8 cellular contexts compared by ENCODE assay signal in the genomic region with DNA sequence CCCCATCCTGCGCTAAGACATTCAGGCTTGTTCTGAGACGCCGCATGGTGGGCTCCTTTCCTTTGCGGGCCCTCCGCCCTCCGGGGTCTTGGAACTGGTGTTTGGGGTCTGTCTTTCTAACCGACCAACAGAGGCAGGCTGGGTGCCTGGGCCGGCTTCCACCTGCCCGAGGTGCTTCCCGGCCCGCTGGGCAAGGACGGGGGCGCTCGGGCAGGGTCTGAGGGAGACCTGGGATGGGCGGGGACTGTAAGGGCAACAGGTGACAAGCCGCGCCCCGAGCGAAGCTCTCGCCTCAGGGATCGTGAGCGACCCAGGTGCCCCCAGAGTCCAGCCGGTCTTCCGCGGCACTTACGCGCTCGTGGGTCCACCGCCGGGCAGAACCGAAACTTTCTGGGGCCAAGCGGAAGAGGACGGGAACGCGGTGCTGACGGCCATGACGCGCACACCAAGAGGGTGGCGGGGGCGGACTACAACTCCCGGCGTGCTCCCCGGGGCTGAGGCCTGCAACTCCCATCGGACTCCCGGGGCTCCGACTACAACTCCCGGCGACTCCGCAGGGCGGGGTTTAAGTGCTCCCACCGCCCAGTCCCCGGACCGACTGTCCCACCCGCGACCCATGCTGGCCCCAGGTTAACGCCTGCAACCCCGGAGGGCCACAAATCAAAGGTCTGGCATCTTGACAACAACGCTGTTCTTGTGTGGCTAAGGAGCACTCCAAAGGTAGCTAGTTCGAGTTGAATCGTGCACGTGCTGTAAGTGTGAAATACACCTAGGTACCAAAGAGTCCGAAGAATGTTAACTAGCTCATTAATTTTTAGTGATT. TPM values are rescaled to one million over a fixed set of nuclear protein-coding genes. Genes with fewer than 3 reads are reported as not detected.
A peak's percentile ranks its signal among the peaks of the same experiment; 100 is the strongest.
DNase-seq lines count a peak whose midpoint lies in the region; ATAC-seq and TF ChIP-seq lines count a peak whose summit lies in the region.

A gene (minus strand): TSS at position 455 of the 823 bp plus-strand sequence. CDS start 10,914 bp downstream, outside the sequence.

- peak within 1 kb of the TSS; percentile 88 to 99 (median 93) for H3K27ac ChIP-seq in BLaER1 treated with 17β-estradiol and CSF1 and Interleukin-3, amounts not matched to agents 10 nM and 100 nM
- H3K27ac ChIP-seq in duodenal mucosa (ENCODE audit: low read depth, low read length): peak within 1 kb of the TSS; percentile 88
- H3K27ac ChIP-seq in right lobe of liver: peak within 1 kb of the TSS; percentile 87 to 97 (median 97)

- peak within 1 kb of the TSS; percentile 93 for H3K27ac Mint-ChIP-seq in activated CD4-positive, alpha-beta memory T cell treated with anti-CD3 and anti-CD28 coated beads, Interleukin-2, amount 10 ng/mL, durations not matched to agents 7 days and 5 days

- peak; percentile 86 for TF ChIP-seq POLR2A in right lobe of liver (IDR thresholded peaks at IDR 0.05)

- peak within 1 kb of the TSS; percentile 86 to 98 (median 94) for H3K9ac ChIP-seq in BLaER1 treated with 17β-estradiol and CSF1 and Interleukin-3, amounts not matched to agents 10 nM and 100 nM
- H3K9ac ChIP-seq in duodenal mucosa (ENCODE audit: low read depth in 1 of 2, low read length in 2 of 2): peak within 1 kb of the TSS; percentile 80 to 89

- H3K4me1 ChIP-seq in BLaER1 treated with 17β-estradiol and CSF1 and Interleukin-3, amounts not matched to agents 10 nM and 100 nM: peaks cover 41 to 56% (median 43%) of the 10 kb centered on the region in 10 experiments
- H3K4me1 ChIP-seq in duodenal mucosa (ENCODE audit: control insufficient read depth in 1 of 2, insufficient read depth in 2 of 2, low read length in 2 of 2): peaks cover 20 to 34% of the 10 kb centered on the region in 2 donors
- H3K4me1 ChIP-seq in right lobe of liver: peaks cover 0 to 31% (median 14%) of the 10 kb centered on the region in 4 donors

- intact Hi-C loops in right lobe of liver (cut with DNase I): no loop called here

- no peaks in the 10 kb centered on the region for H3K9me3 ChIP-seq in BLaER1 treated with 17β-estradiol and CSF1 and Interleukin-3, amounts not matched to agents 10 nM and 100 nM (replicated peaks in 1 of 11)
- no peaks in the 10 kb centered on the region for H3K9me3 ChIP-seq in duodenal mucosa (ENCODE audit: control insufficient read depth in 1 of 2, low read length in 2 of 2)
- H3K9me3 ChIP-seq in right lobe of liver: no peaks in the 10 kb centered on the region

- POLR2A ChIA-PET in activated CD4-positive, alpha-beta memory T cell treated with anti-CD3 and anti-CD28 coated beads, Interleukin-2, amount 10 ng/mL, durations not matched to agents 7 days and 5 days (lab: Charles Lee): interaction anchor here (1.0 to 10.6 kb wide), 15 partner anchors 16 to 375 kb away, joined by 3 to 177 read pairs (median 12); a partner anchor contains a TSS

- H3K4me2 ChIP-seq in BLaER1 treated with 17β-estradiol and CSF1 and Interleukin-3, amounts not matched to agents 10 nM and 100 nM: peak within 1 kb of the TSS; percentile 82 to 94 (median 88)

- ATAC-seq in HG03457 (IDR thresholded peaks at IDR 0.05; ENCODE audit: unreplicated experiment) (peak; percentile 88), right lobe of liver (peak; percentile 94 to 97 (median 96))

- 0 out of 22 replicates have a peak, but pooled peaks cover 0 to 5% (median 0%) of the 10 kb centered on the region in 11 experiments for H3K36me3 ChIP-seq in BLaER1 treated with 17β-estradiol and CSF1 and Interleukin-3, amounts not matched to agents 10 nM and 100 nM
- H3K36me3 ChIP-seq in duodenal mucosa (ENCODE audit: control insufficient read depth in 1 of 2, insufficient read depth in 2 of 2, low read length in 2 of 2) (no peaks in the 10 kb centered on the region), right lobe of liver (no peaks in the 10 kb centered on the region)

- WGBS in right lobe of liver (ENCODE audit: insufficient coverage, low coverage, low lambda C conversion rate, missing lambda C conversion rate): 2% methylated on average over 20 of the region's 62 CpGs

- peaks cover 46% of the 10 kb centered on the region for H3K4me1 Mint-ChIP-seq in activated CD4-positive, alpha-beta memory T cell treated with anti-CD3 and anti-CD28 coated beads, Interleukin-2, amount 10 ng/mL, durations not matched to agents 7 days and 5 days

- H3K4me3 Mint-ChIP-seq in activated CD4-positive, alpha-beta memory T cell treated with anti-CD3 and anti-CD28 coated beads, Interleukin-2, amount 10 ng/mL, durations not matched to agents 7 days and 5 days: peak within 1 kb of the TSS; percentile 84

- no peak for TF ChIP-seq CTCF in right lobe of liver (IDR thresholded peaks at IDR 0.05)

- DNase-seq in GM19240 (ENCODE audit: insufficient read length, low spot score) (peak; percentile 92), NCI-H82 (lab: John Stamatoyannopoulos, UW) (peak; percentile 94), right lobe of liver (peak; percentile 94 to 96 (median 96))
- DNase-seq in activated CD4-positive, alpha-beta memory T cell treated with anti-CD3 and anti-CD28 coated beads, Interleukin-2, amount 10 ng/mL, durations not matched to agents 7 days and 5 days: peak; percentile 91
- DNase-seq in stimulated activated CD4-positive, alpha-beta T cell treated with anti-CD3 and anti-CD28 coated beads, Interleukin-4, amount 100 ng/mL, for 4 hours: peak; percentile 87 to 90

- H3K36me3 Mint-ChIP-seq in activated CD4-positive, alpha-beta memory T cell treated with anti-CD3 and anti-CD28 coated beads, Interleukin-2, amount 10 ng/mL, durations not matched to agents 7 days and 5 days (ENCODE audit: low read depth): peaks cover 34% of the 10 kb centered on the region

- H3K27me3 Mint-ChIP-seq in activated CD4-positive, alpha-beta memory T cell treated with anti-CD3 and anti-CD28 coated beads, Interleukin-2, amount 10 ng/mL, durations not matched to agents 7 days and 5 days: peaks cover 8% of the 10 kb centered on the region

- CTCF ChIA-PET in activated CD4-positive, alpha-beta memory T cell treated with anti-CD3 and anti-CD28 coated beads, Interleukin-2, amount 10 ng/mL, durations not matched to agents 7 days and 5 days (lab: Charles Lee): interaction anchor here (0.8 to 2.5 kb wide), 8 partner anchors 14 to 302 kb away, joined by 3 to 12 read pairs (median 4); a partner anchor contains a TSS

- H4K20me1 ChIP-seq in BLaER1 treated with 17β-estradiol and CSF1 and Interleukin-3, amounts not matched to agents 10 nM and 100 nM: peaks cover 0 to 17% (median 0%) of the 10 kb centered on the region in 11 experiments; a peak in 2 of 22 replicates

- peaks cover 4% of the 10 kb centered on the region for H3K9me3 Mint-ChIP-seq in activated CD4-positive, alpha-beta memory T cell treated with anti-CD3 and anti-CD28 coated beads, Interleukin-2, amount 10 ng/mL, durations not matched to agents 7 days and 5 days

- peak within 1 kb of the TSS; percentile 76 to 99 (median 89) for H3K4me3 ChIP-seq in BLaER1 treated with 17β-estradiol and CSF1 and Interleukin-3, amounts not matched to agents 10 nM and 100 nM
- H3K4me3 ChIP-seq in duodenal mucosa (ENCODE audit: low read depth in 1 of 2, low read length in 2 of 2) (peak within 1 kb of the TSS; percentile 73 to 90), right lobe of liver (peak within 1 kb of the TSS; percentile 78 to 95 (median 95))

- no peaks in the 10 kb centered on the region for H3K27me3 ChIP-seq in BLaER1 treated with 17β-estradiol and CSF1 and Interleukin-3, amounts not matched to agents 10 nM and 100 nM
- H3K27me3 ChIP-seq in duodenal mucosa (ENCODE audit: control insufficient read depth in 1 of 2, insufficient read depth in 2 of 2, low read length in 2 of 2): no peaks in the 10 kb centered on the region
- no peaks in the 10 kb centered on the region for H3K27me3 ChIP-seq in right lobe of liver

RNA-seq across cellular contexts. Expression of the gene that starts here (rescaled TPM):
- 10 to 100 TPM; 21.7 to 22.6 TPM for total RNA-seq in activated CD4-positive, alpha-beta memory T cell treated with anti-CD3 and anti-CD28 coated beads, Interleukin-2, amount 10 ng/mL, durations not matched to agents 7 days and 5 days
- total RNA-seq in right lobe of liver: 10 to 100 TPM; 16.0 to 22.0 (median 21.0) TPM

Comparison
In these comparisons a context has a peak if more than half of its experiments do, and no peak if none do; other contexts are left out.
1. Peak in every context shown above with its lines: DNase-seq, ATAC-seq, H3K4me3 ChIP-seq and H3K27ac ChIP-seq.